Comparison of ENCODE assay signal across 9 cellular contexts in the genomic region with DNA sequence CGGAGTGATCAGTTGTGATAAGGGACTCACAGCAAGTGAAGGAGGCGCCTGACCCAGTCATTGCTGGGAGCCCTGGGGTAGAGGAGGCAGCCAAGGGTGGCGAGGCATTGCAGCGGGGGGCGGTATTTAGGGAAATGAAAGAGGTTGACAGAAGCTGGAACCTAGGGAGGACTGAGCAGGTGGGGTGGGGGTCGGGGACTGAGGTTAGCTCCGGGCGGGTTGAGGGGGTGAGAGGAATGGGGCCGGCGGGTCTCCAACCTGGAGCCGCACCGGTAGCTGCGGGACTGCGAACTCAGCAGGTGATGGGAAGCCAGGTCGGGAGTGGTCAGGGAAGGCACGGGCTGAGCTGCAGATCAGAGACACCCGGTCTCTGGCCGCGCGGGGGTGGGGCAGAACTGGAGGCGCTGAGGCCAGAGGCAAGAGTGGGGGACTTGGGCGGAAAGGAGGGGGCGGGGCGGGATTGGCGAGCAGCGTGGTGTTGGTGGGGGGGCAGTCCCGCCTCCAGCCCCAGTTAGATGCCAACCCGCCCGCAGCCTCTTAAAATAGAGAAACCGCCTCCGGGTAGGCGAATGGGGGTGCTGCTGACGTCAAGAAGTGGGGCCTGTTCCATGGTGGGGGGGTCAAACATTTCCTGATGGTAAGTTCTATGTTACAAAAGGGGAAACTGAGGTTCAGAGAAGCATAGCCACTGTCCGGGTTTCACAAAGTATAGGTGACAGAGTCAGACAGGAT. TPM values are rescaled to one million over a fixed set of nuclear protein-coding genes. Genes with fewer than 3 reads are reported as not detected.
DNase-seq lines count a peak whose midpoint lies in the region; ATAC-seq and TF ChIP-seq lines count a peak whose summit lies in the region.
"Had no signal": no experiment of that assay in that cellular context is flagged by ENCODE, and none has a peak within 500 bp of the region (broad histone marks: within the 10 kb centered on the region; RNA-seq: fewer than 3 reads in every experiment).

No MANE protein-coding gene starts in this region.

- POLR2A ChIA-PET in HCT116 (lab: Charles Lee): interaction anchor here (1.2 kb wide), 1 partner anchor 12 kb away, joined by 3 read pairs; no protein-coding TSS in a partner anchor

- no peaks in the 10 kb centered on the region for H3K27me3 ChIP-seq in HCT116 (ENCODE audit: insufficient read depth, low read length)
- H3K27me3 ChIP-seq in OCI-LY1 (ENCODE audit: insufficient read depth, low read length): no peaks in the 10 kb centered on the region
- H3K27me3 ChIP-seq in colonic mucosa: peaks cover 4% of the 10 kb centered on the region
- H3K27me3 ChIP-seq in smooth muscle cell (ENCODE audit: low read depth): peaks cover 20% of the 10 kb centered on the region
- H3K27me3 ChIP-seq: SJSA1 had no signal

- TF ChIP-seq CTCF in HCT116 (IDR thresholded peaks at IDR 0.05 in 2 of 3, conservative IDR thresholded peaks at IDR 0.05 in 1 of 3; ENCODE audit: borderline replicate concordance in 1 of 3, insufficient read depth in 1 of 3, low read depth in 2 of 3, low read length in 2 of 3) (no peak), OCI-LY1 (IDR thresholded peaks at IDR 0.05; ENCODE audit: low read length) (no peak), colonic mucosa (IDR thresholded peaks at IDR 0.05) (no peak), smooth muscle cell (IDR thresholded peaks at IDR 0.05; ENCODE audit: borderline replicate concordance, insufficient read depth, poor library complexity, severe bottlenecking) (no peak)

- 29% methylated on average over 16 of the region's 34 CpGs for whole genome bisulfite sequencing in smooth muscle cell (ENCODE audit: low lambda C conversion rate)

- H3K9ac ChIP-seq in HCT116 (ENCODE audit: low read length) (no peak overlapping the region), OCI-LY1 (ENCODE audit: low read length) (peak overlapping the region; percentile 64), colonic mucosa (ENCODE audit: low read depth in 2 of 2, low read length in 2 of 2) (peak overlapping the region; percentile 3 to 29), smooth muscle cell (ENCODE audit: low read depth) (no peak overlapping the region)

- H3K4me3 ChIP-seq in HCT116 (replicated peaks in 1 of 2; ENCODE audit: low read depth in 1 of 2, low read length in 2 of 2) (no peak overlapping the region), OCI-LY1 (ENCODE audit: low read depth, low read length, poor library complexity, severe bottlenecking) (peak overlapping the region; percentile 85), colonic mucosa (no peak overlapping the region), smooth muscle cell (no peak overlapping the region)

- H2AFZ ChIP-seq in HCT116 (ENCODE audit: low read depth, low read length, poor library complexity, severe bottlenecking) (no peak overlapping the region), OCI-LY1 (ENCODE audit: low read length) (no peak overlapping the region), smooth muscle cell (ENCODE audit: low read depth) (no peak overlapping the region)

- H3F3A ChIP-seq in OCI-LY1 (ENCODE audit: insufficient read depth, low read length) (no peaks in the 10 kb centered on the region), smooth muscle cell (ENCODE audit: low read depth) (peaks cover 4% of the 10 kb centered on the region)

- no TSS peak for BruUV-seq in HCT116 (replicated peaks; lab: Mats Ljungman, UMichigan)

- H3K79me2 ChIP-seq in HCT116 (ENCODE audit: insufficient read depth, low read length) (no peaks in the 10 kb centered on the region), OCI-LY1 (ENCODE audit: insufficient read depth, low read length) (no peaks in the 10 kb centered on the region), smooth muscle cell (ENCODE audit: low read depth) (no peaks in the 10 kb centered on the region)

- no peak for TF ChIP-seq POLR2A in HCT116 (IDR thresholded peaks at IDR 0.05; ENCODE audit: borderline replicate concordance, extremely low read depth, insufficient read depth, insufficient read length)

- CTCF ChIA-PET in HCT116 (lab: Charles Lee): interaction anchor here (1.1 kb wide), 1 partner anchor 14 kb away, joined by 4 read pairs; no protein-coding TSS in a partner anchor

- H3K27ac ChIP-seq in HCT116 (ENCODE audit: low read depth, low read length) (no peak overlapping the region), OCI-LY1 (ENCODE audit: low read depth, low read length, poor library complexity, severe bottlenecking) (peak overlapping the region; percentile 87), colonic mucosa (no peak overlapping the region), smooth muscle cell (ENCODE audit: low read depth) (no peak overlapping the region)
- H3K27ac ChIP-seq: SJSA1 had no signal

- H3K4me2 ChIP-seq in HCT116 (ENCODE audit: low read length) (peak overlapping the region; percentile 85), OCI-LY1 (ENCODE audit: low read length) (peak overlapping the region; percentile 85), smooth muscle cell (peak overlapping the region; percentile 15)

- RAD21 ChIA-PET in HCT116 (lab: Charles Lee; ENCODE audit: low non-redundant PET in 1 of 2, low total read pairs in 2 of 2, uncharacterized antibody in 2 of 2, unreplicated experiment in 2 of 2): no interaction called here

- H3K4me1 ChIP-seq in HCT116 (ENCODE audit: control insufficient read depth in 1 of 2, insufficient read depth in 2 of 2, low read length in 2 of 2): peaks cover 12 to 20% of the 10 kb centered on the region in 2 experiments
- H3K4me1 ChIP-seq in OCI-LY1 (ENCODE audit: insufficient read depth, low read length, severe bottlenecking): peaks cover 48% of the 10 kb centered on the region
- H3K4me1 ChIP-seq in colonic mucosa: peaks cover 5% of the 10 kb centered on the region
- H3K4me1 ChIP-seq in smooth muscle cell (ENCODE audit: low read depth): peaks cover 4% of the 10 kb centered on the region

- intact Hi-C loops in HCT116 (cut with micrococcal nuclease): no loop called here
- intact Hi-C loops in colonic mucosa (cut with DNase I): no loop called here

- H3K9me2 ChIP-seq in HCT116 (ENCODE audit: insufficient read depth) (no peaks in the 10 kb centered on the region), OCI-LY1 (ENCODE audit: low read depth, low read length) (no peaks in the 10 kb centered on the region)

- no peak for TF ChIP-seq RAD21 in HCT116 (IDR thresholded peaks at IDR 0.05; ENCODE audit: low read depth)

- ATAC-seq in GM18517 (IDR thresholded peaks at IDR 0.05; ENCODE audit: unreplicated experiment) (peak; percentile 57), HCT116 (no peak)

- DNase-seq in HCT116 (ENCODE audit: low read depth, low spot score): no peak
- no peak for DNase-seq in colonic mucosa
- DNase-seq in smooth muscle cell (lab: John Stamatoyannopoulos, UW; ENCODE audit: unreplicated experiment): no peak
- no peak for DNase-seq in KG1 (lab: John Stamatoyannopoulos, UW)
- no peak for DNase-seq in NCI-H2081 treated with DMSO at 0.1 percent for 48 hours (lab: John Stamatoyannopoulos, UW)
- DNase-seq in OCI-M2 (lab: John Stamatoyannopoulos, UW; ENCODE audit: unreplicated experiment): no peak

- no peaks in the 10 kb centered on the region for H3K9me3 ChIP-seq in HCT116 (ENCODE audit: control insufficient read depth in 1 of 2, insufficient read depth in 1 of 2, low read depth in 1 of 2, low read length in 2 of 2)
- no peaks in the 10 kb centered on the region for H3K9me3 ChIP-seq in OCI-LY1 (ENCODE audit: low read length)
- no peaks in the 10 kb centered on the region for H3K9me3 ChIP-seq in colonic mucosa
- H3K9me3 ChIP-seq in smooth muscle cell (replicated peaks; ENCODE audit: low read depth): no peaks in the 10 kb centered on the region
- H3K9me3 ChIP-seq: SJSA1 had no signal

- H4K20me1 ChIP-seq in HCT116 (ENCODE audit: insufficient read depth) (no peaks in the 10 kb centered on the region), OCI-LY1 (ENCODE audit: insufficient read depth, low read length) (no peaks in the 10 kb centered on the region), smooth muscle cell (ENCODE audit: low read depth) (no peaks in the 10 kb centered on the region)

- no peaks in the 10 kb centered on the region for H3K36me3 ChIP-seq in HCT116 (ENCODE audit: control insufficient read depth in 1 of 2, insufficient read depth in 2 of 2, low read length in 2 of 2)
- 0 out of 2 replicates have a peak, but pooled peaks cover 4% of the 10 kb centered on the region for H3K36me3 ChIP-seq in OCI-LY1 (ENCODE audit: insufficient read depth, low read length)
- no peaks in the 10 kb centered on the region for H3K36me3 ChIP-seq in colonic mucosa
- no peaks in the 10 kb centered on the region for H3K36me3 ChIP-seq in smooth muscle cell (ENCODE audit: low read depth)
- H3K36me3 ChIP-seq: SJSA1 had no signal

TF ChIP-seq in HCT116, 20 proteins besides CTCF, POLR2A, EP300 and RAD21 (continues in another document):
- TF ChIP-seq YY1 (IDR thresholded peaks at IDR 0.05; ENCODE audit: extremely low read depth, insufficient replicate concordance, low read depth, low read length): no peak
- TF ChIP-seq SP1 (IDR thresholded peaks at IDR 0.05; ENCODE audit: low read depth): no peak
- TF ChIP-seq CBX3 (IDR thresholded peaks at IDR 0.05; ENCODE audit: low read depth): no peak
- no peak for TF ChIP-seq EZH2 (IDR thresholded peaks at IDR 0.05)
- no peak for TF ChIP-seq CEBPB (IDR thresholded peaks at IDR 0.05; ENCODE audit: low read depth)
- no peak for TF ChIP-seq FOSL1 (IDR thresholded peaks at IDR 0.05; ENCODE audit: low read depth)
- TF ChIP-seq TCF7L2 (IDR thresholded peaks at IDR 0.05; ENCODE audit: borderline replicate concordance, extremely low read depth, insufficient read depth, insufficient read length): no peak
- no peak for TF ChIP-seq ELF1 (IDR thresholded peaks at IDR 0.05; ENCODE audit: borderline replicate concordance, low read depth)
- no peak for TF ChIP-seq EGR1 (IDR thresholded peaks at IDR 0.05; ENCODE audit: low read depth)
- TF ChIP-seq MAX (IDR thresholded peaks at IDR 0.05): no peak
- TF ChIP-seq JUND (IDR thresholded peaks at IDR 0.05): no peak
- no peak for TF ChIP-seq POLR2AphosphoS5 (IDR thresholded peaks at IDR 0.05; ENCODE audit: low read depth, low read length)
- TF ChIP-seq ZNF274 (IDR thresholded peaks at IDR 0.05; ENCODE audit: low read depth, low read length): no peak

RNA-seq across cellular contexts. Expression of gene MAST3, which starts 1.5 kb away (rescaled TPM):
- total RNA-seq in HCT116 (2021; ENCODE audit: unreplicated experiment): 14.2 TPM
- 7.0 and 7.2 TPM in 2 replicates for polyA plus RNA-seq in HCT116 (2012)
- 10 to 100 TPM; 24.3 to 30.9 TPM for total RNA-seq in colonic mucosa
- 3.6 and 4.3 TPM in 2 replicates for total RNA-seq in smooth muscle cell
- polyA plus RNA-seq in smooth muscle cell: 4.3 and 10.3 TPM in 2 replicates

RNA-seq across cellular contexts. Expression of gene IL12RB1, which starts 12.3 kb away (rescaled TPM):
- not detected for total RNA-seq in HCT116 (2021; ENCODE audit: unreplicated experiment)
- polyA plus RNA-seq in HCT116 (2012): not detected in 2 replicates
- total RNA-seq in colonic mucosa: 1 to 10 TPM in 1 of 2 donors, under 1 TPM in 1; 0.53 to 1.1 TPM
- total RNA-seq in smooth muscle cell: not detected in 2 replicates
- not detected in 2 replicates for polyA plus RNA-seq in smooth muscle cell

RNA-seq across cellular contexts. Expression of gene PIK3R2, which starts 53.9 kb away (rescaled TPM):
- total RNA-seq in HCT116 (2021; ENCODE audit: unreplicated experiment) (53.4 TPM), colonic mucosa (10 to 100 TPM; 42.9 to 48.2 TPM), smooth muscle cell (22.2 and 22.9 TPM in 2 replicates)
- 21.2 and 32.2 TPM in 2 replicates for polyA plus RNA-seq in HCT116 (2012)
- polyA plus RNA-seq in smooth muscle cell: 37.1 and 50.1 TPM in 2 replicates

Comparison
In these comparisons a context has a peak if more than half of its experiments do, and no peak if none do; other contexts are left out.
1. H3K4me2 ChIP-seq: peak in every context shown above with its lines; median percentile 85 in HCT116; 85 in OCI-LY1; 15 in smooth muscle cell.
2. H3K9ac ChIP-seq: peak in OCI-LY1 (single experiment) and colonic mucosa (2 of 2); none in HCT116 (single experiment) and smooth muscle cell (single experiment).